ENCODE assay signal across 25 cellular contexts in genomic region chr17:79730769-79731483, GRCh38. TPM values are rescaled to one million over a fixed set of nuclear protein-coding genes. Genes with fewer than 3 reads are reported as not detected.
"Had no signal": no experiment of that assay in that cellular context is flagged by ENCODE, and none has a peak within 500 bp of the region (broad histone marks: within the 10 kb centered on the region; RNA-seq: fewer than 3 reads in every experiment).

A gene with protein sequence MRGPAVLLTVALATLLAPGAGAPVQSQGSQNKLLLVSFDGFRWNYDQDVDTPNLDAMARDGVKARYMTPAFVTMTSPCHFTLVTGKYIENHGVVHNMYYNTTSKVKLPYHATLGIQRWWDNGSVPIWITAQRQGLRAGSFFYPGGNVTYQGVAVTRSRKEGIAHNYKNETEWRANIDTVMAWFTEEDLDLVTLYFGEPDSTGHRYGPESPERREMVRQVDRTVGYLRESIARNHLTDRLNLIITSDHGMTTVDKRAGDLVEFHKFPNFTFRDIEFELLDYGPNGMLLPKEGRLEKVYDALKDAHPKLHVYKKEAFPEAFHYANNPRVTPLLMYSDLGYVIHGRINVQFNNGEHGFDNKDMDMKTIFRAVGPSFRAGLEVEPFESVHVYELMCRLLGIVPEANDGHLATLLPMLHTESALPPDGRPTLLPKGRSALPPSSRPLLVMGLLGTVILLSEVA (plus strand): TSS chr17:79730943. CDS start chr17:79731140, 197 bp downstream.

- H3K4me3 ChIP-seq: ascending aorta, breast epithelium, left lung, mucosa of descending colon, tibial nerve had no signal

- H3K9me3 Mint-ChIP-seq: activated CD4-positive, alpha-beta T cell treated with anti-CD3 and anti-CD28 coated beads, Interleukin-2, amount 10 ng/mL, durations not matched to agents 24 days and 14 days; activated T-helper 1 cell treated with anti-CD3 and anti-CD28 coated beads, Interleukin-12 subunit alpha, Interleukin-12 subunit beta, Interleukin-2, Interleukin-4 antibody, amounts not matched to agents 30 ng/mL and 10 ng/mL and 1 ng/mL, durations not matched to agents 14 hours and 24 hours and 36 hours; effector memory CD8-positive, alpha-beta T cell; naive thymus-derived CD4-positive, alpha-beta T cell; T-cell had no signal

- H3K36me3 Mint-ChIP-seq: naive thymus-derived CD4-positive, alpha-beta T cell; T-cell had no signal

- H3K4me2 ChIP-seq: SK-N-SH had no signal

- DNase-seq: activated CD4-positive, alpha-beta T cell treated with anti-CD3 and anti-CD28 coated beads, Interleukin-2, amount 10 ng/mL, durations not matched to agents 24 days and 14 days; activated CD8-positive, alpha-beta memory T cell treated with anti-CD3 and anti-CD28 coated beads for 24 hours; activated naive CD4-positive, alpha-beta T cell; cerebellar nuclear complex; dermis blood vessel endothelial cell; effector memory CD8-positive, alpha-beta T cell; foreskin melanocyte; head of caudate nucleus; left lung; mucosa of descending colon; naive thymus-derived CD4-positive, alpha-beta T cell; retina; SK-N-SH; stimulated activated CD4-positive, alpha-beta T cell treated with anti-CD3 and anti-CD28 coated beads, Interleukin-2, amount 100 ng/mL, for 48 hours; stimulated activated naive CD4-positive, alpha-beta T cell; substantia nigra; T-cell had no signal

- H3K27me3 ChIP-seq: ascending aorta, breast epithelium, left lung, neutrophil, tibial nerve had no signal

- H3K27ac Mint-ChIP-seq: activated CD4-positive, alpha-beta T cell treated with anti-CD3 and anti-CD28 coated beads, Interleukin-2, amount 10 ng/mL, durations not matched to agents 24 days and 14 days; T-cell had no signal

- H3K4me1 ChIP-seq: breast epithelium had no signal

- H3K9me3 ChIP-seq: ascending aorta, breast epithelium, left lung, mucosa of descending colon, neutrophil, SK-N-SH, tibial nerve had no signal

- H3K9ac ChIP-seq: SK-N-SH had no signal

- FAIRE-seq: islet of Langerhans had no signal

- ATAC-seq: effector memory CD8-positive, alpha-beta T cell; left lung; mucosa of descending colon; naive thymus-derived CD4-positive, alpha-beta T cell; T-cell had no signal

- H3K4me3 Mint-ChIP-seq: activated CD4-positive, alpha-beta T cell treated with anti-CD3 and anti-CD28 coated beads, Interleukin-2, amount 10 ng/mL, durations not matched to agents 24 days and 14 days; activated T-helper 1 cell treated with anti-CD3 and anti-CD28 coated beads, Interleukin-12 subunit alpha, Interleukin-12 subunit beta, Interleukin-2, Interleukin-4 antibody, amounts not matched to agents 30 ng/mL and 10 ng/mL and 1 ng/mL, durations not matched to agents 14 hours and 24 hours and 36 hours had no signal

- H3K27ac ChIP-seq: ascending aorta, breast epithelium, epithelial cell of prostate, left lung, neutrophil, tibial nerve had no signal

- H3K27me3 Mint-ChIP-seq: activated CD4-positive, alpha-beta T cell treated with anti-CD3 and anti-CD28 coated beads, Interleukin-2, amount 10 ng/mL, durations not matched to agents 24 days and 14 days; effector memory CD8-positive, alpha-beta T cell; naive thymus-derived CD4-positive, alpha-beta T cell had no signal

- H3K36me3 ChIP-seq: ascending aorta, breast epithelium, left lung, neutrophil, tibial nerve had no signal

RNA-seq across cellular contexts. Expression of the gene that starts here (rescaled TPM):
- total RNA-seq: activated CD4-positive, alpha-beta T cell treated with anti-CD3 and anti-CD28 coated beads, Interleukin-2, amount 10 ng/mL, durations not matched to agents 24 days and 14 days; breast epithelium; dermis blood vessel endothelial cell; fibroblast of lung; mucosa of descending colon; naive thymus-derived CD4-positive, alpha-beta T cell; tibial nerve had no signal
- polyA plus RNA-seq: fibroblast of lung, SK-N-SH had no signal
